Comparison of ENCODE assay signal across 10 cellular contexts in the genomic region with DNA sequence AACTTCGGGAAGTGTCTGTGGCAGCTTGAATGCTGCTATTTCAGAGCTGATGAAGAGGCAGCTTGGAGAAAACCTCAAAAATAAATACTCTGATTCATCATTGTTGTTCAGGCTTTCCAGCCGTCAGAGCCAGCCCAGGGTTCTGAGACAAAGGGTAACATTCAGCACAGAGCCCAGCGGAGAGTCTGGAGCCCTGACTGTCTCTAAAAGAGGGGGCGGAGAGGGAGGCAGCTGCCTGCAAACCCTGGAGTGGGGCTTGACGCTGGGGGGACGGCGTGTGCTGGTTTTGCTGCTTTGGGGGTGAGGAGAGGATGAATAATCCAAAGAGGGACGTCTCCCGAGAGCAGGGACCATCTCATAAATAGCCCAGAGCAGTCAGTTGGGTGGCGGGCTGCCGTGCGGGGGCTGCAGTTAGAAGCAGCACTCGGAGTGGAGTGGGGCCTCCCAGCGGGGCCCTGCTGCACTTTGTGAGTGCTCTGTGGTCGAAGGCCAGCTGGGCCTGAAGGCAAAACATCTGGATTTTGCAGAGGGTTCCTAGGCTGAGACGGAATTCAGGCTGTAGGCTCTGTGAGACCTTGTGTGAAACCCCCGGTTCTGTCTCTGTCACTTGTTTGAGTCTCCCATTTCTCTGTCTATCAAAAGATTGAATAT.
DNase-seq lines count a peak whose midpoint lies in the region; ATAC-seq and TF ChIP-seq lines count a peak whose summit lies in the region.
"Had no signal": no experiment of that assay in that cellular context is flagged by ENCODE, and none has a peak within 500 bp of the region (broad histone marks: within the 10 kb centered on the region; RNA-seq: fewer than 3 reads in every experiment).

No MANE protein-coding gene starts in this region.

- peaks cover 43 to 55% of the 10 kb centered on the region in 2 experiments for H3K4me1 ChIP-seq in SK-N-SH (ENCODE audit: control insufficient read depth in 1 of 2, insufficient read depth in 2 of 2, low read depth in 1 of 2, low read length in 1 of 2)
- H3K4me1 ChIP-seq in gastroesophageal sphincter, result peaks cover 3 to 42% (median 26%) of the 10 kb centered on the region in 3 donors
- H3K4me1 ChIP-seq: psoas muscle had no signal

- H3K27me3 ChIP-seq in SK-N-SH (ENCODE audit: insufficient read depth) (no peaks in the 10 kb centered on the region), gastroesophageal sphincter (no peaks in the 10 kb centered on the region)

- DNase-seq in Daoy (ENCODE audit: low read depth) (peak; percentile 92), SK-N-SH (peak; percentile 48), pons (ENCODE audit: low spot score) (peak; percentile 98)
- DNase-seq in stimulated activated effector memory CD8-positive, alpha-beta T cell treated with anti-CD3 and anti-CD28 coated beads, Interleukin-12 subunit alpha, Interleukin-12 subunit beta, amount 100 ng/mL, for 72 hours (ENCODE audit: low spot score in 2 of 2), result no peak
- DNase-seq in stimulated activated CD4-positive, alpha-beta T cell treated with anti-CD3 and anti-CD28 coated beads, Interleukin-1b, Interleukin-23, amount 100 ng/mL, for 48 hours, result no peak

- no peak for TF ChIP-seq RAD21 in SK-N-SH (IDR thresholded peaks at IDR 0.05; ENCODE audit: low read length)

- no peaks in the 10 kb centered on the region; the same call in 1 of the 2 replicates for H4K20me1 ChIP-seq in SK-N-SH (ENCODE audit: insufficient read depth)

- H3K27ac Mint-ChIP-seq in stimulated activated effector memory CD8-positive, alpha-beta T cell treated with anti-CD3 and anti-CD28 coated beads, Interleukin-12 subunit alpha, Interleukin-12 subunit beta, amount 100 ng/mL, for 72 hours, result no peak overlapping the region

- CTCF ChIA-PET in SK-N-SH (lab: Yijun Ruan, JAX), result interaction anchor here (0.9 to 2.0 kb wide), 6 partner anchors 13 to 816 kb away, joined by 3 to 6 read pairs (median 3); no protein-coding TSS in a partner anchor

- POLR2A ChIA-PET in SK-N-SH (lab: Yijun Ruan, JAX), result interaction anchor here (0.6 kb wide), 1 partner anchor 137 kb away, joined by 4 read pairs; no protein-coding TSS in a partner anchor

- H3K9me3 ChIP-seq in SK-N-SH (no peaks in the 10 kb centered on the region), gastroesophageal sphincter (no peaks in the 10 kb centered on the region)
- H3K9me3 ChIP-seq: psoas muscle had no signal

- no peak overlapping the region for H3K4me3 Mint-ChIP-seq in stimulated activated effector memory CD8-positive, alpha-beta T cell treated with anti-CD3 and anti-CD28 coated beads, Interleukin-12 subunit alpha, Interleukin-12 subunit beta, amount 100 ng/mL, for 72 hours

- H2AFZ ChIP-seq in SK-N-SH (ENCODE audit: low read depth), result no peak overlapping the region

- H3K4me1 Mint-ChIP-seq in stimulated activated effector memory CD8-positive, alpha-beta T cell treated with anti-CD3 and anti-CD28 coated beads, Interleukin-12 subunit alpha, Interleukin-12 subunit beta, amount 100 ng/mL, for 72 hours, result peaks cover 47% of the 10 kb centered on the region

- peaks cover 61% of the 10 kb centered on the region for H3F3A ChIP-seq in SK-N-SH (replicated peaks; ENCODE audit: insufficient read depth)

- H3K9me3 Mint-ChIP-seq in stimulated activated effector memory CD8-positive, alpha-beta T cell treated with anti-CD3 and anti-CD28 coated beads, Interleukin-12 subunit alpha, Interleukin-12 subunit beta, amount 100 ng/mL, for 72 hours, result no peaks in the 10 kb centered on the region

- H3K4me2 ChIP-seq in SK-N-SH, result peak overlapping the region; percentile 67

- peaks cover 0 to 14% of the 10 kb centered on the region in 2 experiments for H3K36me3 ChIP-seq in SK-N-SH (replicated peaks in 1 of 2; ENCODE audit: control insufficient read depth in 1 of 2, insufficient read depth in 2 of 2, low read length in 1 of 2)
- no peaks in the 10 kb centered on the region for H3K36me3 ChIP-seq in gastroesophageal sphincter

- TF ChIP-seq EP300 in SK-N-SH (IDR thresholded peaks at IDR 0.05; ENCODE audit: borderline replicate concordance in 1 of 2, low read depth in 1 of 2, low read length in 1 of 2) (peak in 1 of 2 experiments; percentile 68; a peak in 1 of 4 replicates), gastroesophageal sphincter (IDR thresholded peaks at IDR 0.05) (no peak)

- WGBS in SK-N-SH (ENCODE audit: low lambda C conversion rate), result 51% methylated on average over 17 of the region's 17 CpGs
- WGBS in gastroesophageal sphincter (ENCODE audit: low coverage in 1 of 2), 2 donors, result 12 to 70% methylated on average over 2 to 6 of the region's 17 CpGs

- H3K9me2 ChIP-seq in SK-N-SH, result no peaks in the 10 kb centered on the region

- no peaks in the 10 kb centered on the region for H3K36me3 Mint-ChIP-seq in stimulated activated effector memory CD8-positive, alpha-beta T cell treated with anti-CD3 and anti-CD28 coated beads, Interleukin-12 subunit alpha, Interleukin-12 subunit beta, amount 100 ng/mL, for 72 hours

- TF ChIP-seq POLR2A in gastroesophageal sphincter (IDR thresholded peaks at IDR 0.05), result no peak

- H3K4me3 ChIP-seq in SK-N-SH (ENCODE audit: low read depth in 2 of 2, low read length in 1 of 2), result 0 out of 4 replicates have a peak overlapping the region, but pooled peaks of 1 of the 2 experiments have one; percentile 2
- no peak overlapping the region for H3K4me3 ChIP-seq in gastroesophageal sphincter
- H3K4me3 ChIP-seq: psoas muscle had no signal

- TF ChIP-seq CTCF in SK-N-SH (IDR thresholded peaks at IDR 0.05) (no peak), gastroesophageal sphincter (IDR thresholded peaks at IDR 0.05) (peak in 1 of 4 experiments; percentile 7)

- peak overlapping the region; percentile 39 to 93 for H3K27ac ChIP-seq in SK-N-SH (ENCODE audit: low read depth in 2 of 2, low read length in 1 of 2)
- peak overlapping the region in 3 of 4 donors; percentile 73 to 84 (median 79) for H3K27ac ChIP-seq in gastroesophageal sphincter
- H3K27ac ChIP-seq: psoas muscle, VCaP had no signal

- ATAC-seq in gastroesophageal sphincter (peak; percentile 68), HG02763 (IDR thresholded peaks at IDR 0.05; ENCODE audit: unreplicated experiment) (no peak), GM19023 (IDR thresholded peaks at IDR 0.05; ENCODE audit: unreplicated experiment) (no peak)
- no peak for ATAC-seq in stimulated activated effector memory CD8-positive, alpha-beta T cell treated with anti-CD3 and anti-CD28 coated beads, Interleukin-12 subunit alpha, Interleukin-12 subunit beta, amount 100 ng/mL, for 72 hours

- peak overlapping the region; percentile 54 for H3K9ac ChIP-seq in SK-N-SH

- H3K79me2 ChIP-seq in SK-N-SH (ENCODE audit: insufficient read depth), result peaks cover 87% of the 10 kb centered on the region

TF ChIP-seq in SK-N-SH, 30 proteins besides CTCF, POLR2A, EP300 and RAD21 (continues in another document):
- TF ChIP-seq POLR2AphosphoS5 (IDR thresholded peaks at IDR 0.05; ENCODE audit: low read depth, low read length), result peak; percentile 50; the same call in 1 of the 2 replicates
- peak; percentile 79 for TF ChIP-seq FOSL2 (IDR thresholded peaks at IDR 0.05; ENCODE audit: borderline replicate concordance, low read depth)
- TF ChIP-seq, protein P1, sequence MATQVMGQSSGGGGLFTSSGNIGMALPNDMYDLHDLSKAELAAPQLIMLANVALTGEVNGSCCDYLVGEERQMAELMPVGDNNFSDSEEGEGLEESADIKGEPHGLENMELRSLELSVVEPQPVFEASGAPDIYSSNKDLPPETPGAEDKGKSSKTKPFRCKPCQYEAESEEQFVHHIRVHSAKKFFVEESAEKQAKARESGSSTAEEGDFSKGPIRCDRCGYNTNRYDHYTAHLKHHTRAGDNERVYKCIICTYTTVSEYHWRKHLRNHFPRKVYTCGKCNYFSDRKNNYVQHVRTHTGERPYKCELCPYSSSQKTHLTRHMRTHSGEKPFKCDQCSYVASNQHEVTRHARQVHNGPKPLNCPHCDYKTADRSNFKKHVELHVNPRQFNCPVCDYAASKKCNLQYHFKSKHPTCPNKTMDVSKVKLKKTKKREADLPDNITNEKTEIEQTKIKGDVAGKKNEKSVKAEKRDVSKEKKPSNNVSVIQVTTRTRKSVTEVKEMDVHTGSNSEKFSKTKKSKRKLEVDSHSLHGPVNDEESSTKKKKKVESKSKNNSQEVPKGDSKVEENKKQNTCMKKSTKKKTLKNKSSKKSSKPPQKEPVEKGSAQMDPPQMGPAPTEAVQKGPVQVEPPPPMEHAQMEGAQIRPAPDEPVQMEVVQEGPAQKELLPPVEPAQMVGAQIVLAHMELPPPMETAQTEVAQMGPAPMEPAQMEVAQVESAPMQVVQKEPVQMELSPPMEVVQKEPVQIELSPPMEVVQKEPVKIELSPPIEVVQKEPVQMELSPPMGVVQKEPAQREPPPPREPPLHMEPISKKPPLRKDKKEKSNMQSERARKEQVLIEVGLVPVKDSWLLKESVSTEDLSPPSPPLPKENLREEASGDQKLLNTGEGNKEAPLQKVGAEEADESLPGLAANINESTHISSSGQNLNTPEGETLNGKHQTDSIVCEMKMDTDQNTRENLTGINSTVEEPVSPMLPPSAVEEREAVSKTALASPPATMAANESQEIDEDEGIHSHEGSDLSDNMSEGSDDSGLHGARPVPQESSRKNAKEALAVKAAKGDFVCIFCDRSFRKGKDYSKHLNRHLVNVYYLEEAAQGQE (IDR thresholded peaks at IDR 0.05; ENCODE audit: low read depth, low read length), result peak; percentile 60
- TF ChIP-seq JUND (IDR thresholded peaks at IDR 0.05), result peak; percentile 62; the same call in 1 of the 2 replicates
- TF ChIP-seq USF1 (IDR thresholded peaks at IDR 0.05; ENCODE audit: borderline replicate concordance, low read depth), result no peak
- TF ChIP-seq ELF1 (IDR thresholded peaks at IDR 0.05), result no peak
- 0 out of 2 replicates have a peak, but pooled peaks have one; percentile 16 for TF ChIP-seq FOXM1 (IDR thresholded peaks at IDR 0.05; ENCODE audit: low read depth)
- TF ChIP-seq CHD2 (IDR thresholded peaks at IDR 0.05; ENCODE audit: low read length, partially characterized antibody), result no peak
- 0 out of 2 replicates have a peak, but pooled peaks have one; percentile 30 for TF ChIP-seq MEF2A (IDR thresholded peaks at IDR 0.05; ENCODE audit: borderline replicate concordance, low read depth)
- TF ChIP-seq TEAD4 (IDR thresholded peaks at IDR 0.05; ENCODE audit: borderline replicate concordance, insufficient read depth), result peak; percentile 60; the same call in 1 of the 2 replicates

Comparison
In these comparisons a context has a peak if more than half of its experiments do, and no peak if none do; other contexts are left out.
1. DNase-seq: peak in Daoy (single experiment), SK-N-SH (single experiment) and pons (single experiment); none in stimulated activated effector memory CD8-positive, alpha-beta T cell treated with anti-CD3 and anti-CD28 coated beads, Interleukin-12 subunit alpha, Interleukin-12 subunit beta, amount 100 ng/mL, for 72 hours (0 of 2) and stimulated activated CD4-positive, alpha-beta T cell treated with anti-CD3 and anti-CD28 coated beads, Interleukin-1b, Interleukin-23, amount 100 ng/mL, for 48 hours (single experiment).